ENCODE assay signal across 14 cellular contexts in the genomic region with DNA sequence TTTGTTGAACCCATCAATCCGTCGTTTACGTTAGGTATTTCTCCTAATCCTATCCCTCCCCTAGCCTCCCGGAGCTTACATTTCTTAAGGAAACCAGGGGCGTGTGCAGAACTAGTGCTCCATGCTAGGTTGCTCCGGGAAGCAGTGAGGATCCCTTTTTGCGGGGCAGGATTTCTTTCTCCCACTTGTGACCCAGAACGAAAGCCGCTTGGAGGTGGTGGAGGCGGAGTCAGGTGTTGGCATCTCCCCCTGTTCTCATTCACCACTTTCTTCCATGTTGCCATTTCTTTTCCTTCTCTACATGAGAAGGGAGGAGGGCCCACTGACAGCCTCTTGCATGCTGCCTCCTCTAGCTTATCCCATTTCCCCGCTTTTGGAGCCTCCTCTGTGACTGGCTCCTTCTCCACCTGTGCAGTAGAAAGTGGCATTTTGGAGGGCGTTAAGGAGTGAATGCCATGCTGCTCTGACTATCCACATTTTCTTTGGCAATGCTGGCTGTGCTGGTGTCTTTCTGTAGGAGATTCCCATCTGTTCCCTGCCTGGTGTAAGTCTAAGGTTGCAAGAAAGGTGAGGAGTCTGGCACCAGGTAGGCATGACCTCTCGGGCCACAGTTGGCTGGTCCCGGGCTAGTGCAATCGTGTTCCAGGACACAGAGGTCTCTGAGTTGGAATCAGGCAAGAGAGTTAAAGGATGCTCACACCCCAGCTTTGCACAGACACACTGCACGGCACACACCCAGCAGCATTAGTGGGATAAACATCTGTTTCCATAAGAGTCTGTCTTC.
DNase-seq lines count a peak whose midpoint lies in the region; ATAC-seq and TF ChIP-seq lines count a peak whose summit lies in the region.
"Had no signal": no experiment of that assay in that cellular context is flagged by ENCODE, and none has a peak within 500 bp of the region (broad histone marks: within the 10 kb centered on the region; RNA-seq: fewer than 3 reads in every experiment).

No MANE protein-coding gene starts in this region.

- peaks cover 54% of the 10 kb centered on the region for H3K4me1 Mint-ChIP-seq in nephron

- DNase-seq in activated CD8-positive, alpha-beta memory T cell treated with anti-CD3 and anti-CD28 coated beads, Interleukin-2, amount 50 U/mL, for 48 hours, result peak; percentile 13
- DNase-seq in activated CD8-positive, alpha-beta memory T cell treated with anti-CD3 and anti-CD28 coated beads, Interleukin-2, amount 50 U/mL, for 4 hours, result no peak
- DNase-seq in epithelial cell of prostate (ENCODE audit: low read depth, low spot score), result no peak
- no peak for DNase-seq in dedifferentiated amniotic fluid mesenchymal stem cell (ENCODE audit: extremely low spot score)
- DNase-seq in EL, result no peak
- DNase-seq: AML-193, Caco-2, GDM1, KG1, SIG-M5 had no signal

- peak overlapping the region; percentile 52 for H3K27ac ChIP-seq in epithelial cell of prostate
- H3K27ac ChIP-seq: Peyer's patch had no signal

- H3K4me3 Mint-ChIP-seq in nephron, result no peak overlapping the region

- H3K36me3 Mint-ChIP-seq in nephron (ENCODE audit: low read depth), result no peaks in the 10 kb centered on the region

- TF ChIP-seq CTCF in nephron (IDR thresholded peaks at IDR 0.05; ENCODE audit: unreplicated experiment in 3 of 3), result no peak

- peak overlapping the region in 2 of 3 experiments; percentile 33 to 65 for H3K27ac Mint-ChIP-seq in nephron

- peaks cover 2% of the 10 kb centered on the region for H3K9me3 Mint-ChIP-seq in nephron

- ATAC-seq in GM18502 (IDR thresholded peaks at IDR 0.05; ENCODE audit: poor library complexity, unreplicated experiment), result no peak
- no peak for ATAC-seq in GM19455 (IDR thresholded peaks at IDR 0.05; ENCODE audit: unreplicated experiment)

- peaks cover 10% of the 10 kb centered on the region for H3K27me3 Mint-ChIP-seq in nephron (ENCODE audit: low read depth)
